Comparison of ENCODE assay signal across 8 cellular contexts in genomic region chr7:125099519-125099918, GRCh38.
"Had no signal": no experiment of that assay in that cellular context is flagged by ENCODE, and none has a peak within 500 bp of the region (broad histone marks: within the 10 kb centered on the region; RNA-seq: fewer than 3 reads in every experiment).

No MANE protein-coding gene starts in this region.

- H3K4me3 ChIP-seq: GM23338, K562 had no signal

- DNase-seq: H9, HCEC 1CT, IMR-90 had no signal

- FAIRE-seq: H1, H54, HTR-8/SVneo, K562 had no signal

- ATAC-seq: GM23338, K562 had no signal

- H2AFZ ChIP-seq: GM23338 had no signal

- H3K4me2 ChIP-seq: GM23338 had no signal
